1 cellular context compared by ENCODE assay signal in genomic region chr12:77104792-77105191, GRCh38.
A peak's percentile ranks its signal among the peaks of the same experiment; 100 is the strongest.
TF ChIP-seq lines count a peak whose summit lies in the region.

No MANE protein-coding gene starts in this region.

TF ChIP-seq in HCT116, 20 proteins besides CTCF, POLR2A, EP300 and RAD21 (continued from another document):
- TF ChIP-seq JUND (IDR thresholded peaks at IDR 0.05) (peak; percentile 18; the same call in 1 of the 2 replicates), SIN3A (IDR thresholded peaks at IDR 0.05; ENCODE audit: low read depth) (no peak), SRF (IDR thresholded peaks at IDR 0.05; ENCODE audit: low read depth) (no peak), ELF1 (IDR thresholded peaks at IDR 0.05; ENCODE audit: borderline replicate concordance, low read depth) (no peak), CEBPB (IDR thresholded peaks at IDR 0.05; ENCODE audit: low read depth) (no peak), FOSL1 (IDR thresholded peaks at IDR 0.05; ENCODE audit: low read depth) (peak; percentile 49), MAX (IDR thresholded peaks at IDR 0.05) (no peak)
